ENCODE assay signal across 1 cellular context in genomic region chr7:70614237-70614984, GRCh38.
TF ChIP-seq lines count a peak whose summit lies in the region.

No MANE protein-coding gene starts in this region.

TF ChIP-seq in SK-N-SH, 30 proteins besides CTCF, POLR2A, EP300 and RAD21 (continued from another document):
- no peak for TF ChIP-seq ZBTB33 (IDR thresholded peaks at IDR 0.05; ENCODE audit: borderline replicate concordance, low read depth)
- peak; percentile 89 for TF ChIP-seq TCF12 (IDR thresholded peaks at IDR 0.05)
- TF ChIP-seq RCOR1 (IDR thresholded peaks at IDR 0.05; ENCODE audit: low read length), result peak; percentile 70; the same call in 1 of the 2 replicates
- peak; percentile 97 for TF ChIP-seq NFIC (IDR thresholded peaks at IDR 0.05; ENCODE audit: borderline replicate concordance)
- TF ChIP-seq CHD2 (IDR thresholded peaks at IDR 0.05; ENCODE audit: low read length, partially characterized antibody), result peak; percentile 76
- no peak; the same call in 1 of the 2 replicates for TF ChIP-seq SMC3 (IDR thresholded peaks at IDR 0.05; ENCODE audit: low read depth, low read length)
- TF ChIP-seq NRF1 (IDR thresholded peaks at IDR 0.05; ENCODE audit: low read depth, low read length), result no peak
- no peak for TF ChIP-seq ELF1 (IDR thresholded peaks at IDR 0.05)
- TF ChIP-seq TAF1 (IDR thresholded peaks at IDR 0.05; ENCODE audit: borderline replicate concordance, low read depth, low read length), result no peak; the same call in 1 of the 2 replicates
- TF ChIP-seq USF1 (IDR thresholded peaks at IDR 0.05; ENCODE audit: borderline replicate concordance, low read depth), result peak; percentile 23; the same call in 1 of the 2 replicates
- TF ChIP-seq GATA2 (CRISPR knock-in tag; IDR thresholded peaks at IDR 0.05), result peak; percentile 66
- no peak for TF ChIP-seq GABPA (IDR thresholded peaks at IDR 0.05; ENCODE audit: low read depth)
- TF ChIP-seq RFX5 (IDR thresholded peaks at IDR 0.05; ENCODE audit: low read length), result no peak
- TF ChIP-seq FOXM1 (IDR thresholded peaks at IDR 0.05; ENCODE audit: low read depth), result no peak
- TF ChIP-seq SIN3A (IDR thresholded peaks at IDR 0.05; ENCODE audit: borderline replicate concordance, low read depth, low read length), result peak; percentile 55; the same call in 1 of the 2 replicates
- peak; percentile 87 for TF ChIP-seq FOXJ3 (CRISPR knock-in tag; IDR thresholded peaks at IDR 0.05)
- TF ChIP-seq IRF3 (IDR thresholded peaks at IDR 0.05; ENCODE audit: low read depth, low read length), result no peak
- peak; percentile 42; the same call in 1 of the 2 replicates for TF ChIP-seq JUND (IDR thresholded peaks at IDR 0.05)
